Comparison of ENCODE assay signal across 10 cellular contexts in the genomic region with DNA sequence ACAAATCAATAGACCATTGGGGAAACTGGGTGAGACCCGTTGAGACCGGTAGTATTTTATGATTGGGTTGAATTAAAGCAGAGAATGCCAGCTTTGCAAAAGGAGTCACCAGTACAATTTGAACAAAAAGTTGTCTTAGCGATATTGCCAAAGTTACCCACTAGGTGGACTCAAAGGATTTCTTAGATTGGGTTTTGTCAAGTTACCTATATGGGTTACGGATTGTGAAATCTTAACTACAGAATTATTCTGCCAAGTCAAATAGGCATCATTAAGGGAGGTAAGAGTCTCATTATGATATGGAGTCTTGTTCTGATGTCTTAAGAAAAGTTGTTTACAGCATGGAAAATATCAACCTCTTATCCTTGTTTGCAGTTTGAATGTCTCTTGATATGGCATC. TPM values are rescaled to one million over a fixed set of nuclear protein-coding genes. Genes with fewer than 3 reads are reported as not detected.
DNase-seq lines count a peak whose midpoint lies in the region; ATAC-seq and TF ChIP-seq lines count a peak whose summit lies in the region.
"Had no signal": no experiment of that assay in that cellular context is flagged by ENCODE, and none has a peak within 500 bp of the region (broad histone marks: within the 10 kb centered on the region; RNA-seq: fewer than 3 reads in every experiment).

No MANE protein-coding gene starts in this region.

- no peak overlapping the region for H3K4me2 ChIP-seq in SK-N-SH

- no peaks in the 10 kb centered on the region for H3K79me2 ChIP-seq in SK-N-SH (ENCODE audit: insufficient read depth)

- no peaks in the 10 kb centered on the region; the same call in 1 of the 2 replicates for H3K9me2 ChIP-seq in SK-N-SH

- no peaks in the 10 kb centered on the region for H3F3A ChIP-seq in SK-N-SH (replicated peaks; ENCODE audit: insufficient read depth)

- ATAC-seq in left lobe of liver, result peak; percentile 72
- ATAC-seq in HG02885 (IDR thresholded peaks at IDR 0.05; ENCODE audit: poor library complexity, unreplicated experiment), result no peak
- ATAC-seq in HG02759 (IDR thresholded peaks at IDR 0.05; ENCODE audit: unreplicated experiment), result no peak

- DNase-seq in GM06990 (ENCODE audit: extremely low read depth, insufficient read length), result no peak
- DNase-seq in HT-29 (ENCODE audit: low spot score), result peak; percentile 51
- DNase-seq in SK-N-SH, result peak; percentile 3
- no peak for DNase-seq in left lobe of liver (ENCODE audit: low spot score)
- no peak for DNase-seq in sigmoid colon
- no peak for DNase-seq in GM10248 (ENCODE audit: extremely low spot score)
- DNase-seq: RPMI8226 had no signal

- H3K36me3 ChIP-seq in GM06990 (ENCODE audit: control insufficient read depth, insufficient read depth, low read length), result no peaks in the 10 kb centered on the region
- H3K36me3 ChIP-seq in SK-N-SH (replicated peaks in 1 of 2; ENCODE audit: control insufficient read depth in 1 of 2, insufficient read depth in 2 of 2, low read length in 1 of 2), result no peaks in the 10 kb centered on the region
- H3K36me3 ChIP-seq in sigmoid colon, result no peaks in the 10 kb centered on the region

- POLR2A ChIA-PET in SK-N-SH (lab: Yijun Ruan, JAX), result no interaction called here
- POLR2A ChIA-PET in GM10248 (lab: Yijun Ruan, JAX), result no interaction called here

- TF ChIP-seq RAD21 in SK-N-SH (IDR thresholded peaks at IDR 0.05; ENCODE audit: low read length), result peak; percentile 36

- H3K27me3 ChIP-seq in GM06990 (replicated peaks; ENCODE audit: control insufficient read depth, insufficient read depth, low read length) (no peaks in the 10 kb centered on the region), SK-N-SH (ENCODE audit: insufficient read depth) (no peaks in the 10 kb centered on the region; the same call in 1 of the 2 replicates), sigmoid colon (no peaks in the 10 kb centered on the region)

- H3K4me3 ChIP-seq in GM06990 (replicated peaks; ENCODE audit: low read depth, low read length) (no peak overlapping the region), SK-N-SH (ENCODE audit: low read depth in 2 of 2, low read length in 1 of 2) (no peak overlapping the region), sigmoid colon (no peak overlapping the region)

- peak; percentile 28 for TF ChIP-seq CTCF in GM06990 (IDR thresholded peaks at IDR 0.05; ENCODE audit: insufficient read depth, low read length, poor library complexity, severe bottlenecking)
- peak; percentile 56 for TF ChIP-seq CTCF in SK-N-SH (IDR thresholded peaks at IDR 0.05)
- no peak for TF ChIP-seq CTCF in sigmoid colon (IDR thresholded peaks at IDR 0.05)
- TF ChIP-seq CTCF in GM10248 (IDR thresholded peaks at IDR 0.05; ENCODE audit: control extremely low read depth, extremely low read depth, low read depth, missing control alignments), result no peak

- H3K9ac ChIP-seq in SK-N-SH, result no peak overlapping the region

- H3K27ac ChIP-seq in SK-N-SH (ENCODE audit: low read depth in 2 of 2, low read length in 1 of 2) (no peak overlapping the region), sigmoid colon (no peak overlapping the region)
- H3K27ac ChIP-seq: epithelial cell of prostate had no signal

- H4K20me1 ChIP-seq in SK-N-SH (ENCODE audit: insufficient read depth), result no peaks in the 10 kb centered on the region

- no peak for TF ChIP-seq EP300 in SK-N-SH (IDR thresholded peaks at IDR 0.05; ENCODE audit: borderline replicate concordance in 1 of 2, low read depth in 1 of 2, low read length in 1 of 2)
- TF ChIP-seq EP300 in sigmoid colon (IDR thresholded peaks at IDR 0.05), result no peak

- WGBS in SK-N-SH (ENCODE audit: low lambda C conversion rate), result 8% methylated on average over 4 of the region's 4 CpGs
- WGBS in sigmoid colon, 2 donors, result 19 to 51% methylated on average over 4 of the region's 4 CpGs

- H3K4me1 ChIP-seq in SK-N-SH (ENCODE audit: control insufficient read depth in 1 of 2, insufficient read depth in 2 of 2, low read depth in 1 of 2, low read length in 1 of 2) (no peaks in the 10 kb centered on the region), sigmoid colon (no peaks in the 10 kb centered on the region)

- TF ChIP-seq POLR2A in sigmoid colon (IDR thresholded peaks at IDR 0.05), result no peak

- CTCF ChIA-PET in SK-N-SH (lab: Yijun Ruan, JAX), result interaction anchor here (0.7 kb wide), 1 partner anchor 9 kb away, joined by 5 read pairs; no protein-coding TSS in a partner anchor
- CTCF ChIA-PET in GM10248 (lab: Yijun Ruan, JAX), result no interaction called here

- no peaks in the 10 kb centered on the region for H3K9me3 ChIP-seq in SK-N-SH
- no peaks in the 10 kb centered on the region for H3K9me3 ChIP-seq in sigmoid colon

- intact Hi-C loops in sigmoid colon (cut with DNase I), result no loop called here

- H2AFZ ChIP-seq in SK-N-SH (ENCODE audit: low read depth), result no peak overlapping the region

TF ChIP-seq in SK-N-SH, 30 proteins besides CTCF, POLR2A, EP300 and RAD21:
- no peak for TF ChIP-seq NRF1 (IDR thresholded peaks at IDR 0.05; ENCODE audit: low read depth, low read length)
- TF ChIP-seq SIN3A (IDR thresholded peaks at IDR 0.05; ENCODE audit: borderline replicate concordance, low read depth, low read length), result no peak
- no peak for TF ChIP-seq RXRA (IDR thresholded peaks at IDR 0.05; ENCODE audit: borderline replicate concordance, low read depth)
- TF ChIP-seq SMC3 (IDR thresholded peaks at IDR 0.05; ENCODE audit: low read depth, low read length), result peak; percentile 16; the same call in 1 of the 2 replicates
TF ChIP-seq in SK-N-SH: peak in this region for 1.

RNA-seq across cellular contexts. Expression of a gene that starts 15.0 kb away (rescaled TPM):
- total RNA-seq in HT-29 (2014; rRNA removed; shearing (Covaris generic)), result not detected in 2 replicates
- not detected in 2 replicates for polyA plus RNA-seq in SK-N-SH (2012; rRNA removed)
- not detected in 2 replicates for polyA plus RNA-seq in SK-N-SH (2012; cell fraction: cytosol; rRNA removed)
- polyA plus RNA-seq in SK-N-SH (2012; cell fraction: nucleus; rRNA removed), result not detected in 2 replicates
- total RNA-seq in left lobe of liver, result not detected
- not detected for total RNA-seq in sigmoid colon
- not detected for polyA plus RNA-seq in sigmoid colon

RNA-seq across cellular contexts. Expression of a gene that starts 19.9 kb away (rescaled TPM):
- not detected in 2 replicates for total RNA-seq in HT-29 (2014; rRNA removed; shearing (Covaris generic))
- polyA plus RNA-seq in SK-N-SH (2012; rRNA removed) (not detected in 2 replicates), sigmoid colon (not detected)
- polyA plus RNA-seq in SK-N-SH (2012; cell fraction: cytosol; rRNA removed), result not detected in 2 replicates
- not detected in 2 replicates for polyA plus RNA-seq in SK-N-SH (2012; cell fraction: nucleus; rRNA removed)
- total RNA-seq in left lobe of liver (not detected), sigmoid colon (not detected)

RNA-seq across cellular contexts. Expression of a gene that starts 24.7 kb away (rescaled TPM):
- total RNA-seq in HT-29 (2014; rRNA removed; shearing (Covaris generic)), result not detected in 2 replicates
- not detected in 2 replicates for polyA plus RNA-seq in SK-N-SH (2012; rRNA removed)
- not detected in 2 replicates for polyA plus RNA-seq in SK-N-SH (2012; cell fraction: cytosol; rRNA removed)
- not detected in 2 replicates for polyA plus RNA-seq in SK-N-SH (2012; cell fraction: nucleus; rRNA removed)
- not detected for total RNA-seq in left lobe of liver
- not detected for total RNA-seq in sigmoid colon
- not detected for polyA plus RNA-seq in sigmoid colon

RNA-seq across cellular contexts. Expression of a gene that starts 29.6 kb away (rescaled TPM):
- total RNA-seq in HT-29 (2014; rRNA removed; shearing (Covaris generic)), result not detected in 2 replicates
- not detected in 2 replicates for polyA plus RNA-seq in SK-N-SH (2012; rRNA removed)
- polyA plus RNA-seq in SK-N-SH (2012; cell fraction: cytosol; rRNA removed), result not detected in 2 replicates
- not detected in 2 replicates for polyA plus RNA-seq in SK-N-SH (2012; cell fraction: nucleus; rRNA removed)
- not detected for total RNA-seq in left lobe of liver
- total RNA-seq in sigmoid colon, result not detected
- polyA plus RNA-seq in sigmoid colon, result not detected

RNA-seq across cellular contexts. Expression of a gene that starts 34.4 kb away (rescaled TPM):
- not detected in 2 replicates for total RNA-seq in HT-29 (2014; rRNA removed; shearing (Covaris generic))
- polyA plus RNA-seq in SK-N-SH (2012; rRNA removed) (not detected in 2 replicates), sigmoid colon (not detected)
- polyA plus RNA-seq in SK-N-SH (2012; cell fraction: cytosol; rRNA removed), result not detected in 2 replicates
- not detected in 2 replicates for polyA plus RNA-seq in SK-N-SH (2012; cell fraction: nucleus; rRNA removed)
- total RNA-seq in left lobe of liver (not detected), sigmoid colon (not detected)

Comparison
In these comparisons a context has a peak if more than half of its experiments do, and no peak if none do; other contexts are left out.
1. DNase-seq: peak in HT-29 (single experiment) and SK-N-SH (single experiment); none in GM06990 (single experiment), left lobe of liver (single experiment), sigmoid colon (single experiment) and GM10248 (single experiment).
2. CTCF ChIP-seq: peak in GM06990 (single experiment) and SK-N-SH (single experiment); none in sigmoid colon (0 of 4) and GM10248 (single experiment).